In the genomic region with DNA sequence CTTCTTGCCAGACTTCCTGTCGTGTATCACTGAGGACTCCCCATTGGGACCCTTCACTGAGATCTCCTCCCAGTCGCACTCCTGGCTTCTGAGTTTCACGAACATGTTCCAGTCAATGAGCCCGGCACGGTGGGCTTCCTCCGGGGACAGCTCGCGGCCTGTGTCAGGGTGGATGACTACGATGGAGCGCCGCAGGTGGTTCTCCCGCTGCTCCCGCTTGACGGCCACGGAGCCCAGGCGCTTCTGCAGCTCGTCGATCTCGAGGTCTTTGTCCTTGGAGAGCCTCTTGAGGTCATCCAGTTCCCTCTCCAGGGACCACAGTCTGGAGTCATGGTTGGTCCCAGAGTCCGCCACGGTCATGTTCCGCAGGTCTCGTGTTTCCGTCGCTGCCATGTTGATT, we compare ENCODE assay signal across 24 cellular contexts. TPM values are rescaled to one million over a fixed set of nuclear protein-coding genes. Genes with fewer than 3 reads are reported as not detected.
"Had no signal": no experiment of that assay in that cellular context is flagged by ENCODE, and none has a peak within 500 bp of the region (broad histone marks: within the 10 kb centered on the region; RNA-seq: fewer than 3 reads in every experiment).

No MANE protein-coding gene starts in this region.

- H3K4me1 ChIP-seq: colonic mucosa had no signal

- H3K27me3 ChIP-seq: colonic mucosa, gastrocnemius medialis, heart left ventricle, neutrophil, spleen, tibial nerve, upper lobe of left lung had no signal

- H3K27ac ChIP-seq: colonic mucosa, neutrophil, parathyroid adenoma, skin epidermis, spleen, thoracic aorta, tibial nerve had no signal

- ATAC-seq: left colon; mucosa of descending colon; natural killer cell treated with Interleukin-12 subunit alpha and Interleukin-12 subunit beta and Interleukin-15 and Interleukin-18, amount 100 ng/mL, for 72 hours; stimulated activated naive B cell treated with anti-CD40 and anti-IgM and Interleukin-4, amounts not matched to agents 10 μg/mL and 1 μg/mL and 100 μg/mL, for 72 hours had no signal

- H3K4me3 ChIP-seq: colonic mucosa, gastrocnemius medialis, heart left ventricle, lung, mucosa of descending colon, prostate gland, skin epidermis, spleen, thoracic aorta, tibial nerve, upper lobe of left lung had no signal

- H3K9me3 ChIP-seq: colonic mucosa, gastrocnemius medialis, heart left ventricle, mucosa of descending colon, neutrophil, prostate gland, spleen, thoracic aorta, tibial nerve, upper lobe of left lung had no signal

- DNase-seq: colonic mucosa; effector CD8-positive, alpha-beta T cell; endodermal cell; foreskin fibroblast; gastrocnemius medialis; hippocampal formation; left colon; left ventricle myocardium superior; naive B cell; right cardiac atrium; spleen; stimulated activated CD4-positive, alpha-beta T cell treated with anti-CD3 and anti-CD28 coated beads, Interleukin-4, amount 100 ng/mL, for 4 hours; stimulated activated naive B cell treated with anti-CD40 and anti-IgM and Interleukin-4, amounts not matched to agents 10 μg/mL and 1 μg/mL and 100 μg/mL, for 72 hours had no signal

RNA-seq across cellular contexts. Expression of gene PPL, which starts 53.4 kb away (rescaled TPM):
- total RNA-seq: natural killer cell treated with Interleukin-12 subunit alpha and Interleukin-12 subunit beta and Interleukin-15 and Interleukin-18, amount 100 ng/mL, for 72 hours had no signal
